In the genomic region with DNA sequence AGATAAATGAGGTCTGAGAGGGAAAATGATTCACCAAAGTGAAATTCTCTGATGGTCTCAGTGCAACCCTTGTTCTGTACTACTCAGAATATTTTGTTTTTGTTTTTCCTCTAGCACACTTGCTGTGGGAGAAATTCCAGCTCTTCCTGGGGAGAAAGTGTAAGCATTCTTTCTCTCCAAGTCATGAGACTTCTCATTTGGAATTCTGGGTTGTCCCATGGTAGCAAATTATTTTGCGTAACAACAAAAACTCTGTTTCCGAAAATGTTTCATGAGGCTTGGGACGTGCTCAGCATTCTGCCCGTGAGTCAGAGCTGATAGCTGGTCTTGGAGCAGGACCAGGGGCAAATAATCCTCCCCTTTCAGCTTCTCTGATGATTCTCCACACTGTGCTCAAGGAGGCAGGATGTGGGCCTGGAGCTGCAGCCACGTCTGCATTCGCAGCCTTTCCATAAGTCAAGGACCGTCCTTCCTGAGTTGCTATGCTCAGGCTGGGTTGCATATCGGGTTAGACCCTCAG, we compare ENCODE assay signal across 1 cellular context.
TF ChIP-seq lines count a peak whose summit lies in the region.

No MANE protein-coding gene starts in this region.

TF ChIP-seq in liver, 16 proteins besides CTCF, POLR2A, EP300 and RAD21 (continued from another document):
- TF ChIP-seq, protein P1, sequence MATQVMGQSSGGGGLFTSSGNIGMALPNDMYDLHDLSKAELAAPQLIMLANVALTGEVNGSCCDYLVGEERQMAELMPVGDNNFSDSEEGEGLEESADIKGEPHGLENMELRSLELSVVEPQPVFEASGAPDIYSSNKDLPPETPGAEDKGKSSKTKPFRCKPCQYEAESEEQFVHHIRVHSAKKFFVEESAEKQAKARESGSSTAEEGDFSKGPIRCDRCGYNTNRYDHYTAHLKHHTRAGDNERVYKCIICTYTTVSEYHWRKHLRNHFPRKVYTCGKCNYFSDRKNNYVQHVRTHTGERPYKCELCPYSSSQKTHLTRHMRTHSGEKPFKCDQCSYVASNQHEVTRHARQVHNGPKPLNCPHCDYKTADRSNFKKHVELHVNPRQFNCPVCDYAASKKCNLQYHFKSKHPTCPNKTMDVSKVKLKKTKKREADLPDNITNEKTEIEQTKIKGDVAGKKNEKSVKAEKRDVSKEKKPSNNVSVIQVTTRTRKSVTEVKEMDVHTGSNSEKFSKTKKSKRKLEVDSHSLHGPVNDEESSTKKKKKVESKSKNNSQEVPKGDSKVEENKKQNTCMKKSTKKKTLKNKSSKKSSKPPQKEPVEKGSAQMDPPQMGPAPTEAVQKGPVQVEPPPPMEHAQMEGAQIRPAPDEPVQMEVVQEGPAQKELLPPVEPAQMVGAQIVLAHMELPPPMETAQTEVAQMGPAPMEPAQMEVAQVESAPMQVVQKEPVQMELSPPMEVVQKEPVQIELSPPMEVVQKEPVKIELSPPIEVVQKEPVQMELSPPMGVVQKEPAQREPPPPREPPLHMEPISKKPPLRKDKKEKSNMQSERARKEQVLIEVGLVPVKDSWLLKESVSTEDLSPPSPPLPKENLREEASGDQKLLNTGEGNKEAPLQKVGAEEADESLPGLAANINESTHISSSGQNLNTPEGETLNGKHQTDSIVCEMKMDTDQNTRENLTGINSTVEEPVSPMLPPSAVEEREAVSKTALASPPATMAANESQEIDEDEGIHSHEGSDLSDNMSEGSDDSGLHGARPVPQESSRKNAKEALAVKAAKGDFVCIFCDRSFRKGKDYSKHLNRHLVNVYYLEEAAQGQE (IDR thresholded peaks at IDR 0.05) = peak; percentile 9
- no peak for TF ChIP-seq TAF1 (conservative IDR thresholded peaks at IDR 0.05)
